8 cellular contexts compared by ENCODE assay signal in the genomic region with DNA sequence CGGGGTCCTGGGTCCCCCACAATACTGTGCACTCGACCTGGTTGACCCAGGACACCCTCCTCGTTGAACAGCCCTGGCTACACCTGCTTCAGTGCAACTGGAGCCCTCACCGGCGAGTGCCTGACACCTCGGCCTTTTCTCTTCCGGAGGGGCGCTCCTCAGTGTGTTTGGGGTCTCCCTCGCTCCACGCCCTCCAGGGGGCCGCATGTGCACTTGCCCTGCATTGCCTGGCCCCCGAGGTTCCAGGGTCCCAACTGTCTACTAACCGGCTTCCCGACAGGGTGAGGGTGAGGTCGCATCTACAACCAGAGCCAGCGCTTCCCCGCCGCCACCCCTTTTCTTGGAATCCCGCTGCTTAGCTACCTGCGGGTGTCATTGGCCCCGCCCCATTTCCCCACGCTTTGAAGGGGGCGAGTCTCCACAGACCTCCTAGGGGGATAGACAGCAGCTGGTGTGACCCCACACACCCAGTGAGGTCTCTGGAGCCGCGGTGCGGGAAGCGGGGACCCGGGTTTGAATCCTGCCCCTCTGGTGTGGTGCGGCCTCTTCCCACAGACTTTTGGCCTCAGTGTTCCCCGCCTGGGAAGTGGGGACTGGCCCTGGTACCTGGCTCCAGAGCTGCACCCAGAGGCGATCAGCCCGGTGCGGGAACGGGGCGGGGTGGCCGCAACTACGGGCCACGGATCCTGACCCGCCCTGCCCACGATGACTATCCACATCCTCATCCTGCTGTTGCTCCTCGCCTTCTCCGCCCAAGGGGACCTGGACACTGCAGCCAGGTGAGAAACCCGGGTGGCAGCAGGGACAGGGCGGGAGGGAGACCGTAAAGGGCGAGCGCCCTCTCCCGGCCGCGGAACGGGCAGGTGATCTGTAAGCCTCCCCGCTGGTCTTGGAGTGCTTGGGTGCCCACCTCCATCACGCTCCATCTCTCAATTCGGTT. TPM values are rescaled to one million over a fixed set of nuclear protein-coding genes. Genes with fewer than 3 reads are reported as not detected.
A peak's percentile ranks its signal among the peaks of the same experiment; 100 is the strongest.
DNase-seq lines count a peak whose midpoint lies in the region; ATAC-seq and TF ChIP-seq lines count a peak whose summit lies in the region.

A gene with protein sequence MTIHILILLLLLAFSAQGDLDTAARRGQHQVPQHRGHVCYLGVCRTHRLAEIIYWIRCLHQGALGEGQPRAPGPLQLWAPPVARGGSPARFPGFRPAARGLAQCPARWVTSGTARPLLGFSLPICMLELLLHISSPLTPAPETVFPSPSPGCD (plus strand): TSS at position 462 of the 940 bp plus-strand sequence. CDS start 244 bp downstream, at position 706.

- 33% methylated on average over 41 of the region's 54 CpGs for WGBS in esophagus muscularis mucosa

- no peak for TF ChIP-seq EP300 in esophagus muscularis mucosa (IDR thresholded peaks at IDR 0.05)

- H3K9me3 ChIP-seq in CD4-positive, CD25-positive, alpha-beta regulatory T cell (ENCODE audit: control insufficient read depth in 2 of 2, low read length in 2 of 2): no peaks in the 10 kb centered on the region
- H3K9me3 ChIP-seq in esophagus muscularis mucosa: no peaks in the 10 kb centered on the region

- H3K4me3 Mint-ChIP-seq in CD4-positive, CD25-positive, alpha-beta regulatory T cell: peak within 1 kb of the TSS; percentile 71 to 98 (median 91)
- H3K4me3 Mint-ChIP-seq in natural killer cell treated with Interleukin-12 subunit alpha and Interleukin-12 subunit beta and Interleukin-15 and Interleukin-18, amount 100 ng/mL, for 72 hours: peak within 1 kb of the TSS; percentile 76

- intact Hi-C loops in esophagus muscularis mucosa (cut with DNase I): no loop called here

- peaks cover 19% of the 10 kb centered on the region for H3K4me1 ChIP-seq in CD4-positive, CD25-positive, alpha-beta regulatory T cell (ENCODE audit: control insufficient read depth, insufficient read depth, low read length, poor library complexity, severe bottlenecking)
- H3K4me1 ChIP-seq in esophagus muscularis mucosa: peaks cover 31 to 41% (median 33%) of the 10 kb centered on the region in 4 donors

- ATAC-seq in CD4-positive, CD25-positive, alpha-beta regulatory T cell (ENCODE audit: low read depth in 2 of 2): peak in 1 of 2 donors; percentile 26
- peak in 1 of 2 donors; percentile 38 for ATAC-seq in natural killer cell treated with Interleukin-12 subunit alpha and Interleukin-12 subunit beta and Interleukin-15 and Interleukin-18, amount 100 ng/mL, for 72 hours
- ATAC-seq in HG03159 (IDR thresholded peaks at IDR 0.05; ENCODE audit: unreplicated experiment): no peak
- no peak for ATAC-seq in GM21447 (IDR thresholded peaks at IDR 0.05; ENCODE audit: unreplicated experiment)

- peak within 1 kb of the TSS; percentile 49 to 86 (median 71) for H3K27ac Mint-ChIP-seq in CD4-positive, CD25-positive, alpha-beta regulatory T cell
- H3K27ac Mint-ChIP-seq in natural killer cell treated with Interleukin-12 subunit alpha and Interleukin-12 subunit beta and Interleukin-15 and Interleukin-18, amount 100 ng/mL, for 72 hours: peak within 1 kb of the TSS; percentile 44 to 47

- no peak for TF ChIP-seq CTCF in NB4 (IDR thresholded peaks at IDR 0.05; ENCODE audit: low read depth, low read length)
- TF ChIP-seq CTCF in esophagus muscularis mucosa (IDR thresholded peaks at IDR 0.05): peak; percentile 40 to 55 (median 43)

- H3K27ac ChIP-seq in CD4-positive, CD25-positive, alpha-beta regulatory T cell (ENCODE audit: insufficient read depth, low read length, poor library complexity, severe bottlenecking): no peak within 1 kb of the TSS
- peak within 1 kb of the TSS; percentile 59 to 76 (median 68) for H3K27ac ChIP-seq in esophagus muscularis mucosa (replicated peaks in 1 of 4)

- TF ChIP-seq POLR2A in NB4 (IDR thresholded peaks at IDR 0.05; ENCODE audit: extremely low read depth, insufficient read length) (peak; percentile 16), esophagus muscularis mucosa (IDR thresholded peaks at IDR 0.05; ENCODE audit: low read depth) (no peak)

- H3K27me3 ChIP-seq in CD4-positive, CD25-positive, alpha-beta regulatory T cell (ENCODE audit: control insufficient read depth, insufficient read depth, low read length): peaks cover 3% of the 10 kb centered on the region
- peaks cover 0 to 43% (median 13%) of the 10 kb centered on the region in 4 donors for H3K27me3 ChIP-seq in esophagus muscularis mucosa

- H3K36me3 ChIP-seq in CD4-positive, CD25-positive, alpha-beta regulatory T cell (ENCODE audit: control insufficient read depth, insufficient read depth, low read length): peaks cover 15% of the 10 kb centered on the region
- peaks cover 28 to 41% (median 37%) of the 10 kb centered on the region in 4 donors for H3K36me3 ChIP-seq in esophagus muscularis mucosa

- H3K4me1 Mint-ChIP-seq in CD4-positive, CD25-positive, alpha-beta regulatory T cell: peaks cover 6 to 26% (median 12%) of the 10 kb centered on the region in 4 donors
- peaks cover 13 to 20% of the 10 kb centered on the region in 2 donors for H3K4me1 Mint-ChIP-seq in natural killer cell treated with Interleukin-12 subunit alpha and Interleukin-12 subunit beta and Interleukin-15 and Interleukin-18, amount 100 ng/mL, for 72 hours (ENCODE audit: low read depth in 2 of 2)

- no peaks in the 10 kb centered on the region for H3K9me3 Mint-ChIP-seq in CD4-positive, CD25-positive, alpha-beta regulatory T cell
- H3K9me3 Mint-ChIP-seq in natural killer cell treated with Interleukin-12 subunit alpha and Interleukin-12 subunit beta and Interleukin-15 and Interleukin-18, amount 100 ng/mL, for 72 hours: no peaks in the 10 kb centered on the region

- peaks cover 9% of the 10 kb centered on the region for H3K36me3 Mint-ChIP-seq in CD4-positive, CD25-positive, alpha-beta regulatory T cell
- H3K36me3 Mint-ChIP-seq in natural killer cell treated with Interleukin-12 subunit alpha and Interleukin-12 subunit beta and Interleukin-15 and Interleukin-18, amount 100 ng/mL, for 72 hours: peaks cover 8% of the 10 kb centered on the region

- H3K4me3 ChIP-seq in CD4-positive, CD25-positive, alpha-beta regulatory T cell (ENCODE audit: low read depth, low read length): peak within 1 kb of the TSS; percentile 55
- H3K4me3 ChIP-seq in NB4 (ENCODE audit: low read depth, low read length) (no peak within 1 kb of the TSS), esophagus muscularis mucosa (peak within 1 kb of the TSS; percentile 51 to 63 (median 54))

- H3K27me3 Mint-ChIP-seq in CD4-positive, CD25-positive, alpha-beta regulatory T cell: peaks cover 22% of the 10 kb centered on the region
- peaks cover 9 to 11% of the 10 kb centered on the region in 2 donors for H3K27me3 Mint-ChIP-seq in natural killer cell treated with Interleukin-12 subunit alpha and Interleukin-12 subunit beta and Interleukin-15 and Interleukin-18, amount 100 ng/mL, for 72 hours

- no peak for DNase-seq in CD4-positive, CD25-positive, alpha-beta regulatory T cell
- DNase-seq in NB4 (ENCODE audit: low read depth): peak; percentile 21
- DNase-seq in activated CD4-positive, alpha-beta T cell treated with anti-CD3 and anti-CD28 coated beads, Interleukin-2, amount 50 U/mL, for 48 hours: peak; percentile 44 to 61
- DNase-seq in esophagus muscularis mucosa (ENCODE audit: extremely low spot score): no peak
- DNase-seq in natural killer cell treated with Interleukin-12 subunit alpha and Interleukin-12 subunit beta and Interleukin-15 and Interleukin-18, amount 100 ng/mL, for 72 hours (ENCODE audit: low spot score): no peak
- no peak for DNase-seq in effector CD4-positive, alpha-beta T cell

RNA-seq across cellular contexts. Expression of the gene that starts here (rescaled TPM):
- total RNA-seq in CD4-positive, CD25-positive, alpha-beta regulatory T cell: 1.7 TPM
- polyA plus RNA-seq in CD4-positive, CD25-positive, alpha-beta regulatory T cell: under 1 TPM in 2 of 4 donors, not detected in 2; 0.10 to 0.34 TPM
- total RNA-seq in esophagus muscularis mucosa: 1 to 10 TPM in 3 of 4 donors, under 1 TPM in 1; 0.83 to 4.1 (median 2.5) TPM
- 10 to 100 TPM in 1 of 2 donors, 1 to 10 TPM in 1; 5.7 to 18.5 TPM for total RNA-seq in natural killer cell treated with Interleukin-12 subunit alpha and Interleukin-12 subunit beta and Interleukin-15 and Interleukin-18, amount 100 ng/mL, for 72 hours

Comparison
In these comparisons a context has a peak if more than half of its experiments do, and no peak if none do; other contexts are left out.
1. DNase-seq: peak in NB4 (single experiment) and activated CD4-positive, alpha-beta T cell treated with anti-CD3 and anti-CD28 coated beads, Interleukin-2, amount 50 U/mL, for 48 hours (2 of 2); none in CD4-positive, CD25-positive, alpha-beta regulatory T cell (0 of 3), esophagus muscularis mucosa (single experiment), natural killer cell treated with Interleukin-12 subunit alpha and Interleukin-12 subunit beta and Interleukin-15 and Interleukin-18, amount 100 ng/mL, for 72 hours (single experiment) and effector CD4-positive, alpha-beta T cell (single experiment).